Comparison of ENCODE assay signal across 7 cellular contexts in genomic region chr12:1353451-1353850, GRCh38.
"Had no signal": no experiment of that assay in that cellular context is flagged by ENCODE, and none has a peak within 500 bp of the region (broad histone marks: within the 10 kb centered on the region; RNA-seq: fewer than 3 reads in every experiment).

No MANE protein-coding gene starts in this region.

- H3K27ac ChIP-seq: HL-60 had no signal

- DNase-seq: H9, HFFc6 had no signal

- H3K9me3 Mint-ChIP-seq: GM23338, H9, HFFc6, IgD-negative memory B cell had no signal

- H3K4me2 ChIP-seq: GM23338 had no signal

- H3K27ac Mint-ChIP-seq: GM23338, H9, HFFc6, IgD-negative memory B cell had no signal

- ATAC-seq: GM23338, HCT116, HepG2 had no signal

- H3K4me3 ChIP-seq: GM23338 had no signal

- H3K4me3 Mint-ChIP-seq: GM23338, H9, HFFc6, IgD-negative memory B cell had no signal

- H3K4me1 Mint-ChIP-seq: IgD-negative memory B cell had no signal

- H2AFZ ChIP-seq: GM23338 had no signal

- H3K36me3 Mint-ChIP-seq: IgD-negative memory B cell had no signal

- H3K27me3 Mint-ChIP-seq: IgD-negative memory B cell had no signal
